In the genomic region with DNA sequence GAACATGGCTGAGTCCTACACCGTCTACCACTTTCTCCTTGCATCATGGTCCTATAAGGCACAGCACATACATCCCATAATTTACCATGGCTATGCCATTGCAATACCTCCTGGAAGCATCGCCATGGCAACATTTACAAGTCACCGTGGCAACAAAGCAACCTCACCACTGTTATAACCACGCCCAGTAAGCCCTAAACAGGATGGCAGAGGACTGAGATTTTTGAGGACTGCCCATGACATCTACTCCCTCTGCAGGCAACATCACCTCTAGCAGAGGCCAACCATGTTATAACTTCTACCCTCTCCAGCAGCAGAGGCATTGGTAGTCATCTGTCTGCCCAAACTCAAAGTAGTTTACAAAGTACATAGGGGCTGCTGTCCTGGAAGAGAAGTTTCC, we compare ENCODE assay signal across 11 cellular contexts. TPM values are rescaled to one million over a fixed set of nuclear protein-coding genes. Genes with fewer than 3 reads are reported as not detected.
A peak's percentile ranks its signal among the peaks of the same experiment; 100 is the strongest.
DNase-seq lines count a peak whose midpoint lies in the region; ATAC-seq and TF ChIP-seq lines count a peak whose summit lies in the region.
"Had no signal": no experiment of that assay in that cellular context is flagged by ENCODE, and none has a peak within 500 bp of the region (broad histone marks: within the 10 kb centered on the region; RNA-seq: fewer than 3 reads in every experiment).

No MANE protein-coding gene starts in this region.

- no peak overlapping the region for H3K27ac Mint-ChIP-seq in chondrocyte (ENCODE audit: unreplicated experiment)

- H3K27me3 Mint-ChIP-seq in chondrocyte (ENCODE audit: low read depth) = no peaks in the 10 kb centered on the region
- H3K27me3 Mint-ChIP-seq: IgD-negative memory B cell had no signal

- peak; percentile 16 for TF ChIP-seq CTCF in chondrocyte (IDR thresholded peaks at IDR 0.05)

- DNase-seq in AG20443 (ENCODE audit: low spot score) = peak; percentile 21
- DNase-seq in Caki2 (ENCODE audit: low read depth) = peak; percentile 3
- peak; percentile 21 for DNase-seq in NCI-H748 treated with DMSO at 0.1 percent for 48 hours (lab: John Stamatoyannopoulos, UW)
- peak; percentile 1 for DNase-seq in chondrocyte (ENCODE audit: low spot score)
- no peak for DNase-seq in HuH-7.5 (ENCODE audit: low spot score)
- DNase-seq in EL = no peak
- no peak for DNase-seq in NOMO-1 (lab: John Stamatoyannopoulos, UW; ENCODE audit: unreplicated experiment in 2 of 2)
- DNase-seq: activated CD4-positive, alpha-beta T cell treated with anti-CD3 and anti-CD28 coated beads, Interleukin-2, amount 50 U/mL, for 48 hours; RPMI8226 had no signal

- H3K4me3 Mint-ChIP-seq in chondrocyte (ENCODE audit: unreplicated experiment) = no peak overlapping the region
- H3K4me3 Mint-ChIP-seq: IgD-negative memory B cell had no signal

- H3K4me1 Mint-ChIP-seq in chondrocyte (ENCODE audit: low read depth) = no peaks in the 10 kb centered on the region

- in situ Hi-C loops in Caki2 (cut with HindIII; ENCODE audit: low pct_unique_long_range_greater_than_20kb, low sequenced_read_pairs) = no loop called here

- no peaks in the 10 kb centered on the region for H3K9me3 Mint-ChIP-seq in chondrocyte (ENCODE audit: low read depth)
- H3K9me3 Mint-ChIP-seq: IgD-negative memory B cell had no signal

- ATAC-seq in HG02981 (IDR thresholded peaks at IDR 0.05; ENCODE audit: unreplicated experiment) = no peak

- H3K36me3 Mint-ChIP-seq in chondrocyte (ENCODE audit: low read depth) = peaks cover 17% of the 10 kb centered on the region

RNA-seq across cellular contexts. Expression of gene BCOR, which starts 29.7 kb away (rescaled TPM):
- 9.9 and 13.9 TPM in 2 replicates for total RNA-seq in Caki2 (2014; rRNA removed; shearing (Covaris generic); ENCODE audit: low replicate concordance)
- total RNA-seq in chondrocyte = 10.8 to 19.0 TPM (median 11.0 TPM) in 3 replicates

Comparison
In these comparisons a context has a peak if more than half of its experiments do, and no peak if none do; other contexts are left out.
1. DNase-seq: peak in AG20443 (single experiment), Caki2 (single experiment), NCI-H748 treated with DMSO at 0.1 percent for 48 hours (single experiment) and chondrocyte (single experiment); none in HuH-7.5 (single experiment), EL (single experiment) and NOMO-1 (0 of 2).